18 cellular contexts compared by ENCODE assay signal in the genomic region with DNA sequence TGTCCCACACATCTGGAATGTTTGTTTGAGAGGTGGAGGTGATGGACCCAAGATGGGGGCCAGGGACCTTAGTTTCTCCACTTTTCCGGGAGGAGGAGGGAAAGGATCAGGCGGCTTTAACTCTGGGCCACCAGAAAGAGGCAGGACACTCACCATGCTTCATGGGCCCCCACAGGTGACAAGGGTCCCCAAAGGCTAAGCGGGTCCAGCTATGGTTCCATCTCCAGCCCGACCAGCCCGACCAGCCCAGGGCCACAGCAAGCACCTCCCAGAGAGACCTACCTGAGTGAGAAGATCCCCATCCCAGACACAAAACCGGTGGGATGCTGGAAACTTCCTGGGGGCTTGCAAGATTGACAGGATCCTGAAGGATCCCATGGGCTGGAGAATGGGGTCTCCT. TPM values are rescaled to one million over a fixed set of nuclear protein-coding genes. Genes with fewer than 3 reads are reported as not detected.
DNase-seq lines count a peak whose midpoint lies in the region; ATAC-seq and TF ChIP-seq lines count a peak whose summit lies in the region.
"Had no signal": no experiment of that assay in that cellular context is flagged by ENCODE, and none has a peak within 500 bp of the region (broad histone marks: within the 10 kb centered on the region; RNA-seq: fewer than 3 reads in every experiment).

No MANE protein-coding gene starts in this region.

- no peak overlapping the region for H3K23ac ChIP-seq in mesendoderm (ENCODE audit: low read length)

- no peak for TF ChIP-seq CTCF in esophagus muscularis mucosa (IDR thresholded peaks at IDR 0.05)
- TF ChIP-seq CTCF in thoracic aorta (IDR thresholded peaks at IDR 0.05): no peak
- TF ChIP-seq CTCF in gastroesophageal sphincter (IDR thresholded peaks at IDR 0.05): no peak

- no peak for ATAC-seq in thoracic aorta (ENCODE audit: insufficient number of reproducible peaks, low FRiP score, low read depth)
- ATAC-seq in gastroesophageal sphincter: no peak
- no peak for ATAC-seq in effector memory CD8-positive, alpha-beta T cell (replicated peaks)

- H2BK5ac ChIP-seq in mesendoderm (ENCODE audit: low read length): no peak overlapping the region

- WGBS in esophagus muscularis mucosa: 100% methylated on average over 1 of the region's 6 CpGs
- WGBS in gastroesophageal sphincter (ENCODE audit: low coverage in 1 of 2), 2 donors: 97% methylated on average over 6 of the region's 6 CpGs; no CpG with 5 or more reads in 1 of the 2 donors
- no CpG with 5 or more reads among the region's 6 CpGs for WGBS in mesendoderm (ENCODE audit: extremely low coverage, insufficient coverage, low lambda C conversion rate)

- no peak overlapping the region for H3K18ac ChIP-seq in mesendoderm (ENCODE audit: low read length)

- H3K27me3 Mint-ChIP-seq in effector memory CD8-positive, alpha-beta T cell: peaks cover 6 to 12% of the 10 kb centered on the region in 2 donors

- TF ChIP-seq EP300 in esophagus muscularis mucosa (IDR thresholded peaks at IDR 0.05): no peak
- TF ChIP-seq EP300 in gastroesophageal sphincter (IDR thresholded peaks at IDR 0.05): no peak

- H3K4ac ChIP-seq in mesendoderm (ENCODE audit: low read depth, low read length): no peak overlapping the region

- DNase-seq in esophagus muscularis mucosa (ENCODE audit: extremely low spot score) (no peak), thoracic aorta (ENCODE audit: low spot score) (no peak), EL (no peak), mesendoderm (no peak)
- no peak for DNase-seq in effector memory CD8-positive, alpha-beta T cell
- DNase-seq: DMS53, GM23248, KG1, NCI-H1092 treated with DMSO at 0.1 percent for 48 hours, NCI-H1694, NCI-H345, NCI-H69 had no signal

- H2BK120ac ChIP-seq in mesendoderm (ENCODE audit: low read depth, low read length): no peak overlapping the region

- no peaks in the 10 kb centered on the region for H3K27me3 ChIP-seq in BLaER1
- peaks cover 0 to under 1% (median 0%) of the 10 kb centered on the region in 4 donors for H3K27me3 ChIP-seq in esophagus muscularis mucosa
- no peaks in the 10 kb centered on the region for H3K27me3 ChIP-seq in muscle layer of duodenum (ENCODE audit: low read depth, low read length)
- H3K27me3 ChIP-seq in thoracic aorta (replicated peaks; ENCODE audit: insufficient read depth): no peaks in the 10 kb centered on the region
- no peaks in the 10 kb centered on the region for H3K27me3 ChIP-seq in gastroesophageal sphincter
- H3K27me3 ChIP-seq in mesendoderm (ENCODE audit: insufficient read depth, low read length, poor library complexity): no peaks in the 10 kb centered on the region

- no peaks in the 10 kb centered on the region for H3K79me1 ChIP-seq in mesendoderm (ENCODE audit: low read length)

- H3K4me3 Mint-ChIP-seq in effector memory CD8-positive, alpha-beta T cell: no peak overlapping the region

- H3K27ac Mint-ChIP-seq in effector memory CD8-positive, alpha-beta T cell: peak overlapping the region in 1 of 2 donors; percentile 17

- H3K56ac ChIP-seq in mesendoderm (ENCODE audit: low read length): no peak overlapping the region

- H4K20me1 ChIP-seq in BLaER1: no peaks in the 10 kb centered on the region

- H3K4me1 ChIP-seq in BLaER1 (peaks cover 37% of the 10 kb centered on the region), esophagus muscularis mucosa (peaks cover 6 to 9% (median 7%) of the 10 kb centered on the region in 4 donors), muscle layer of duodenum (ENCODE audit: control insufficient read depth in 1 of 2, insufficient read depth in 2 of 2, low read length in 2 of 2) (peaks cover 0 to 4% of the 10 kb centered on the region in 2 donors), thoracic aorta (ENCODE audit: control insufficient read depth in 1 of 2, low read depth in 2 of 2) (peaks cover 0 to 9% of the 10 kb centered on the region in 2 donors), gastroesophageal sphincter (peaks cover 0 to 8% (median 0%) of the 10 kb centered on the region in 3 donors), mesendoderm (ENCODE audit: control insufficient read depth, low read depth, low read length) (no peaks in the 10 kb centered on the region)

- intact Hi-C loops in esophagus muscularis mucosa (cut with DNase I): no loop called here

- TF ChIP-seq POLR2A in esophagus muscularis mucosa (IDR thresholded peaks at IDR 0.05; ENCODE audit: low read depth): no peak
- TF ChIP-seq POLR2A in gastroesophageal sphincter (IDR thresholded peaks at IDR 0.05): no peak

- H3K9ac ChIP-seq in BLaER1 (no peak overlapping the region), mesendoderm (ENCODE audit: low read length) (no peak overlapping the region)
- H3K9ac ChIP-seq: GM23248 had no signal

- H3K27ac ChIP-seq in BLaER1 (no peak overlapping the region), esophagus muscularis mucosa (replicated peaks in 1 of 4) (peak overlapping the region in 1 of 4 donors; percentile 31), muscle layer of duodenum (ENCODE audit: low read length) (peak overlapping the region; percentile 51), thoracic aorta (peak overlapping the region in 1 of 2 donors; percentile 56), gastroesophageal sphincter (peak overlapping the region in 1 of 4 donors; percentile 24), mesendoderm (ENCODE audit: low read depth, low read length) (no peak overlapping the region)
- H3K27ac ChIP-seq: GM23248 had no signal

- no peak overlapping the region for H2AK5ac ChIP-seq in mesendoderm (ENCODE audit: low read length)

- H3K9me3 ChIP-seq in BLaER1 (no peaks in the 10 kb centered on the region), esophagus muscularis mucosa (no peaks in the 10 kb centered on the region), muscle layer of duodenum (ENCODE audit: control insufficient read depth in 1 of 2, low read length in 2 of 2) (no peaks in the 10 kb centered on the region), thoracic aorta (no peaks in the 10 kb centered on the region), gastroesophageal sphincter (no peaks in the 10 kb centered on the region)

- H3K4me2 ChIP-seq in BLaER1: peak overlapping the region; percentile 27; the same call in 1 of the 2 replicates
- H3K4me2 ChIP-seq in mesendoderm (ENCODE audit: low read length): no peak overlapping the region

- no peaks in the 10 kb centered on the region for H3K79me2 ChIP-seq in mesendoderm (ENCODE audit: control insufficient read depth, insufficient read depth, low read length)

- H4K8ac ChIP-seq in mesendoderm (ENCODE audit: low read depth, low read length): no peak overlapping the region

- peaks cover 2% of the 10 kb centered on the region for H3K36me3 Mint-ChIP-seq in effector memory CD8-positive, alpha-beta T cell (ENCODE audit: insufficient read depth)

- no peak overlapping the region for H4K5ac ChIP-seq in mesendoderm (ENCODE audit: low read length)

- no peak overlapping the region for H3K4me3 ChIP-seq in BLaER1
- peak overlapping the region in 3 of 4 donors; percentile 16 to 40 (median 24) for H3K4me3 ChIP-seq in esophagus muscularis mucosa
- peak overlapping the region; percentile 23 to 45 for H3K4me3 ChIP-seq in muscle layer of duodenum (ENCODE audit: low read depth in 1 of 2, low read length in 2 of 2)
- peak overlapping the region; percentile 58 for H3K4me3 ChIP-seq in thoracic aorta
- peak overlapping the region in 1 of 2 donors; percentile 22 for H3K4me3 ChIP-seq in gastroesophageal sphincter
- no peak overlapping the region for H3K4me3 ChIP-seq in mesendoderm (ENCODE audit: low read length)
- H3K4me3 ChIP-seq: GM23248 had no signal

- H3K9me3 Mint-ChIP-seq in effector memory CD8-positive, alpha-beta T cell: no peaks in the 10 kb centered on the region

- H3K4me1 Mint-ChIP-seq in effector memory CD8-positive, alpha-beta T cell (ENCODE audit: low read depth in 2 of 2): peaks cover 7 to 12% of the 10 kb centered on the region in 2 donors

- no peaks in the 10 kb centered on the region for H3K36me3 ChIP-seq in BLaER1
- H3K36me3 ChIP-seq in esophagus muscularis mucosa: no peaks in the 10 kb centered on the region
- no peaks in the 10 kb centered on the region for H3K36me3 ChIP-seq in muscle layer of duodenum (ENCODE audit: control insufficient read depth in 1 of 2, insufficient read depth in 2 of 2, low read length in 2 of 2)
- no peaks in the 10 kb centered on the region for H3K36me3 ChIP-seq in thoracic aorta
- no peaks in the 10 kb centered on the region for H3K36me3 ChIP-seq in gastroesophageal sphincter
- no peaks in the 10 kb centered on the region for H3K36me3 ChIP-seq in mesendoderm (ENCODE audit: control insufficient read depth, insufficient read depth, low read length)

- no peak overlapping the region for H2BK15ac ChIP-seq in mesendoderm (replicated peaks; ENCODE audit: low read depth)

RNA-seq across cellular contexts. Expression of a gene that starts 0.7 kb away (rescaled TPM):
- total RNA-seq in esophagus muscularis mucosa (10 to 100 TPM in 2 of 4 donors, 1 to 10 TPM in 2; 5.6 to 38.1 (median 20.7) TPM), thoracic aorta (100 to 1,000 TPM; 122 to 190 TPM), gastroesophageal sphincter (10 to 100 TPM in 2 of 4 donors, 1 to 10 TPM in 2; 5.9 to 23.0 (median 9.5) TPM)
- 0.04 TPM for polyA plus RNA-seq in mesendoderm (2013, experiment 1 of 2)
- 0.04 TPM for polyA plus RNA-seq in mesendoderm (2013, experiment 2 of 2)
- total RNA-seq: A172, GM23248, SK-MEL-5 had no signal

RNA-seq across cellular contexts. Expression of a gene that starts 16.9 kb away (rescaled TPM):
- total RNA-seq in esophagus muscularis mucosa (100 to 1,000 TPM; 121 to 176 (median 137) TPM), thoracic aorta (100 to 1,000 TPM; 141 to 182 TPM), gastroesophageal sphincter (100 to 1,000 TPM; 121 to 159 (median 136) TPM)
- 13.1 TPM for polyA plus RNA-seq in mesendoderm (2013, experiment 1 of 2)
- 12.7 TPM for polyA plus RNA-seq in mesendoderm (2013, experiment 2 of 2)

RNA-seq across cellular contexts. Expression of a gene that starts 26.1 kb away (rescaled TPM):
- total RNA-seq in esophagus muscularis mucosa (not detected), thoracic aorta (not detected), gastroesophageal sphincter (not detected)
- not detected for polyA plus RNA-seq in mesendoderm (2013, experiment 1 of 2)
- not detected for polyA plus RNA-seq in mesendoderm (2013, experiment 2 of 2)
- total RNA-seq: A172, GM23248, M059J, SK-MEL-5 had no signal
- polyA plus RNA-seq: GM23248 had no signal

RNA-seq across cellular contexts. Expression of a gene that starts 36.1 kb away (rescaled TPM):
- total RNA-seq in esophagus muscularis mucosa (under 1 TPM in 1 of 4 donors, not detected in 3; 0.86 TPM), thoracic aorta (1 to 10 TPM in 1 of 2 donors, not detected in 1; 3.6 TPM), gastroesophageal sphincter (not detected)
- 6.1 TPM for polyA plus RNA-seq in mesendoderm (2013, experiment 1 of 2)
- polyA plus RNA-seq in mesendoderm (2013, experiment 2 of 2): 6.5 TPM
- total RNA-seq: A172, GM23248, M059J had no signal
- polyA plus RNA-seq: GM23248 had no signal

Comparison
In these comparisons a context has a peak if more than half of its experiments do, and no peak if none do; other contexts are left out.
1. H3K4me3 ChIP-seq: peak in esophagus muscularis mucosa (3 of 4), muscle layer of duodenum (2 of 2) and thoracic aorta (single experiment); none in BLaER1 (single experiment) and mesendoderm (single experiment).